32 cellular contexts compared by ENCODE assay signal in genomic region chr19:11201791-11202190, GRCh38. TPM values are rescaled to one million over a fixed set of nuclear protein-coding genes. Genes with fewer than 3 reads are reported as not detected.
DNase-seq lines count a peak whose midpoint lies in the region; ATAC-seq, FAIRE-seq and TF ChIP-seq lines count a peak whose summit lies in the region.
"Had no signal": no experiment of that assay in that cellular context is flagged by ENCODE, and none has a peak within 500 bp of the region (broad histone marks: within the 10 kb centered on the region; RNA-seq: fewer than 3 reads in every experiment).

No MANE protein-coding gene starts in this region.

- H3K36me3 ChIP-seq in endothelial cell of umbilical vein (ENCODE audit: control insufficient read depth in 2 of 2, extremely low read depth in 1 of 2, insufficient read depth in 2 of 2, low read length in 2 of 2) (peaks cover 5 to 33% of the 10 kb centered on the region in 2 experiments), muscle layer of colon (ENCODE audit: insufficient read depth, low read length) (peaks cover 12% of the 10 kb centered on the region), thymus (ENCODE audit: control insufficient read depth, insufficient read depth) (no peaks in the 10 kb centered on the region)

- TF ChIP-seq CTCF in RWPE1 (conservative IDR thresholded peaks at IDR 0.05; ENCODE audit: low read depth) (no peak), endothelial cell of umbilical vein (IDR thresholded peaks at IDR 0.05; ENCODE audit: extremely low read depth in 1 of 2, insufficient read depth in 1 of 2, low read depth in 1 of 2, low read length in 2 of 2) (no peak)

- dilution Hi-C loops in endothelial cell of umbilical vein (cut with MboI; ENCODE audit: extremely low pct_ligation_motif_present, low sequenced_read_pairs) = no loop called here

- no peaks in the 10 kb centered on the region for H3K9me3 ChIP-seq in endothelial cell of umbilical vein (replicated peaks; ENCODE audit: control insufficient read depth, insufficient read depth, low read length)
- H3K9me3 ChIP-seq in muscle layer of colon (ENCODE audit: low read length) = no peaks in the 10 kb centered on the region
- H3K9me3 ChIP-seq in thymus (ENCODE audit: control insufficient read depth) = no peaks in the 10 kb centered on the region
- H3K9me3 ChIP-seq: lower lobe of right lung had no signal

- H3K9ac ChIP-seq in endothelial cell of umbilical vein (replicated peaks; ENCODE audit: extremely low read depth, insufficient read depth, low read length) (no peak overlapping the region), muscle layer of colon (ENCODE audit: low read length) (no peak overlapping the region)

- peaks cover 9% of the 10 kb centered on the region for H3K4me1 ChIP-seq in endothelial cell of umbilical vein (ENCODE audit: control insufficient read depth, extremely low read depth, insufficient read depth, low read length)
- peaks cover 41% of the 10 kb centered on the region for H3K4me1 ChIP-seq in muscle layer of colon (ENCODE audit: insufficient read depth, low read length)
- H3K4me1 ChIP-seq in thymus (ENCODE audit: control insufficient read depth, insufficient read depth, low read length) = peaks cover 3% of the 10 kb centered on the region

- H3K27me3 ChIP-seq in endothelial cell of umbilical vein (ENCODE audit: control insufficient read depth in 2 of 2, insufficient read depth in 2 of 2, low read length in 2 of 2) (no peaks in the 10 kb centered on the region), muscle layer of colon (ENCODE audit: control insufficient read depth in 1 of 2, insufficient read depth in 2 of 2, low read length in 2 of 2) (no peaks in the 10 kb centered on the region), thymus (ENCODE audit: control insufficient read depth, insufficient read depth) (peaks cover 3% of the 10 kb centered on the region)

- H3K27ac ChIP-seq in RWPE1 (peak overlapping the region; percentile 84), endothelial cell of umbilical vein (ENCODE audit: insufficient read depth, low read depth, low read length) (no peak overlapping the region), muscle layer of colon (ENCODE audit: low read depth, low read length) (peak overlapping the region; percentile 89), thymus (ENCODE audit: low read depth) (peak overlapping the region; percentile 61)
- H3K27ac ChIP-seq: PC-9 had no signal

- H3K4me3 ChIP-seq in endothelial cell of umbilical vein (replicated peaks in 1 of 3; ENCODE audit: insufficient read depth in 1 of 3, low read depth in 1 of 3, low read length in 3 of 3) = no peak overlapping the region
- no peak overlapping the region for H3K4me3 ChIP-seq in muscle layer of colon (ENCODE audit: low read depth in 1 of 2, low read length in 2 of 2)
- H3K4me3 ChIP-seq in thymus (ENCODE audit: low read length) = no peak overlapping the region
- H3K4me3 ChIP-seq: lower lobe of right lung, PC-9 had no signal

- peaks cover 5% of the 10 kb centered on the region for H3K79me2 ChIP-seq in endothelial cell of umbilical vein (ENCODE audit: control insufficient read depth, insufficient read depth, low read length)

- TSS peak; percentile 18 for BruUV-seq in endothelial cell of umbilical vein (replicated peaks; lab: Mats Ljungman, UMichigan)

- WGBS in thymus = 91% methylated on average over 24 of the region's 24 CpGs

- no peaks in the 10 kb centered on the region for H3K9me1 ChIP-seq in endothelial cell of umbilical vein (replicated peaks; ENCODE audit: control insufficient read depth, extremely low read depth, insufficient read depth, low read length)

- no peak overlapping the region for H3K4me2 ChIP-seq in endothelial cell of umbilical vein (ENCODE audit: insufficient read depth, low read length)
- H3K4me2 ChIP-seq: PC-9 had no signal

- FAIRE-seq in endothelial cell of umbilical vein (lab: Jason Lieb, UNC) (no peak), RCC 7860 (lab: Jason Lieb, UNC) (no peak)
- FAIRE-seq: bronchial epithelial cell, small intestine had no signal

- ATAC-seq in HG02678 (IDR thresholded peaks at IDR 0.05; ENCODE audit: unreplicated experiment) = no peak
- ATAC-seq: activated naive CD4-positive, alpha-beta T cell treated with anti-CD3 and anti-CD28 coated beads, Interleukin-2, amount 50 U/mL, for 72 hours; lower lobe of right lung; naive thymus-derived CD8-positive, alpha-beta T cell had no signal

- TF ChIP-seq POLR2A in endothelial cell of umbilical vein (IDR thresholded peaks at IDR 0.05; ENCODE audit: low read depth, low read length) = no peak

- POLR2A ChIA-PET in RWPE1 (lab: Yijun Ruan, JAX; ENCODE audit: low non-redundant PET) (no interaction called here), endothelial cell of umbilical vein (lab: Charles Lee) (no interaction called here)

- no peaks in the 10 kb centered on the region for H4K20me1 ChIP-seq in endothelial cell of umbilical vein (replicated peaks; ENCODE audit: control insufficient read depth, extremely low read depth, insufficient read depth, low read length)

- DNase-seq in RWPE1 (ENCODE audit: low spot score) (no peak), endothelial cell of umbilical vein (ENCODE audit: low read depth, low spot score) (no peak), RCC 7860 (ENCODE audit: low spot score) (no peak), DMS 273 treated with DMSO at 0.1 percent for 48 hours (lab: John Stamatoyannopoulos, UW) (no peak), posterior cingulate gyrus (no peak)
- DNase-seq: activated CD4-positive, alpha-beta memory T cell treated with anti-CD3 and anti-CD28 coated beads, Interleukin-2, amount 10 ng/mL, durations not matched to agents 7 days and 5 days; activated CD4-positive, CD25-positive, alpha-beta regulatory T cell treated with anti-CD3 and anti-CD28 coated beads, Interleukin-2, amount 50 U/mL, for 72 hours; amygdala; CD8-positive, alpha-beta memory T cell; H7; Karpas-422; lower lobe of right lung; naive thymus-derived CD8-positive, alpha-beta T cell; NCI-H1436; NCI-H2081 treated with DMSO at 0.1 percent for 48 hours; NCI-H2227 treated with DMSO at 0.1 percent for 48 hours; NCI-H526 treated with DMSO at 0.1 percent for 48 hours; PC-9; retina; SHP77 treated with DMSO at 0.1 percent for 48 hours; small intestine; stimulated activated naive CD4-positive, alpha-beta T cell treated with Interleukin-2 at 50 U/mL for 16 hours; trophoblast cell had no signal

- intact Hi-C loops in endothelial cell of umbilical vein (cut with micrococcal nuclease) (loop anchor here (5.0 kb wide), 1 partner anchor 264 kb away; no protein-coding TSS in a partner anchor), posterior cingulate gyrus (cut with DNase I) (no loop called here)

- no peak overlapping the region for H2AFZ ChIP-seq in endothelial cell of umbilical vein (ENCODE audit: low read depth, low read length)
- H2AFZ ChIP-seq: PC-9 had no signal

- CTCF ChIA-PET in RWPE1 (lab: Yijun Ruan, JAX) (no interaction called here), endothelial cell of umbilical vein (lab: Charles Lee) (interaction anchor here (0.8 to 7.6 kb wide), 2 partner anchors 76 to 166 kb away, joined by 3 to 116 read pairs; no protein-coding TSS in a partner anchor)

TF ChIP-seq in endothelial cell of umbilical vein, 7 proteins besides CTCF, POLR2A, EP300 and RAD21:
- TF ChIP-seq MYC (IDR thresholded peaks at IDR 0.05; ENCODE audit: low read depth, low read length) (no peak), EZH2 (IDR thresholded peaks at IDR 0.05; ENCODE audit: borderline replicate concordance, low read depth, low read length, severe bottlenecking) (no peak), MAX (IDR thresholded peaks at IDR 0.05; ENCODE audit: insufficient read depth, insufficient read length) (no peak), POLR2AphosphoS5 (IDR thresholded peaks at IDR 0.05; ENCODE audit: insufficient read depth, low read depth, low read length) (no peak), GATA2 (IDR thresholded peaks at IDR 0.05; ENCODE audit: insufficient read depth, insufficient read length, low read depth, low read length) (no peak), JUN (IDR thresholded peaks at IDR 0.05; ENCODE audit: borderline replicate concordance, insufficient read depth, insufficient read length, low read depth) (no peak), FOS (IDR thresholded peaks at IDR 0.05; ENCODE audit: borderline replicate concordance, insufficient read depth, low read length) (no peak)

RNA-seq across cellular contexts. Expression of gene KANK2, which starts 4.4 kb away (rescaled TPM):
- 77.9 and 78.0 TPM in 2 replicates for total RNA-seq in endothelial cell of umbilical vein
- polyA plus RNA-seq in endothelial cell of umbilical vein (41.7 and 48.1 TPM in 2 replicates), thymus (18.3 TPM)
- 37.0 and 37.1 TPM in 2 replicates for polyA plus RNA-seq in endothelial cell of umbilical vein (2011; cell fraction: cytosol; rRNA removed)
- 101 and 115 TPM in 2 replicates for polyA plus RNA-seq in endothelial cell of umbilical vein (2011; cell fraction: nucleus; rRNA removed)
- polyA plus RNA-seq in endothelial cell of umbilical vein (2012) = 49.4 and 55.2 TPM in 2 replicates
- 75.6 and 93.5 TPM in 2 replicates for polyA minus RNA-seq in endothelial cell of umbilical vein
- 60.2 TPM for polyA minus RNA-seq in endothelial cell of umbilical vein (2011; cell fraction: cytosol; rRNA and poly(A)+ RNA removed)
- 52.0 and 75.1 TPM in 2 replicates for polyA minus RNA-seq in endothelial cell of umbilical vein (2011; cell fraction: nucleus; rRNA and poly(A)+ RNA removed)
- polyA plus RNA-seq: naive thymus-derived CD8-positive, alpha-beta T cell had no signal

RNA-seq across cellular contexts. Expression of gene ANGPTL8, which starts 37.6 kb away (rescaled TPM):
- not detected in 2 replicates for total RNA-seq in endothelial cell of umbilical vein
- polyA plus RNA-seq in endothelial cell of umbilical vein = not detected in 2 replicates
- not detected in 2 replicates for polyA plus RNA-seq in endothelial cell of umbilical vein (2011; cell fraction: cytosol; rRNA removed)
- polyA plus RNA-seq in endothelial cell of umbilical vein (2011; cell fraction: nucleus; rRNA removed) = not detected in 2 replicates
- polyA plus RNA-seq in endothelial cell of umbilical vein (2012) = not detected in 2 replicates
- not detected in 2 replicates for polyA minus RNA-seq in endothelial cell of umbilical vein
- polyA minus RNA-seq in endothelial cell of umbilical vein (2011; cell fraction: cytosol; rRNA and poly(A)+ RNA removed) = not detected
- not detected in 2 replicates for polyA minus RNA-seq in endothelial cell of umbilical vein (2011; cell fraction: nucleus; rRNA and poly(A)+ RNA removed)
- polyA plus RNA-seq in thymus = 0.16 TPM
- total RNA-seq: activated CD4-positive, alpha-beta memory T cell treated with anti-CD3 and anti-CD28 coated beads, Interleukin-2, amount 10 ng/mL, durations not matched to agents 7 days and 5 days; activated naive CD4-positive, alpha-beta T cell treated with anti-CD3 and anti-CD28 coated beads, Interleukin-2, amount 50 U/mL, for 72 hours; activated T-helper 2 cell treated with anti-CD3 and anti-CD28 coated beads, Interferon-gamma antibody, Interleukin-2, Interleukin-4, amounts not matched to agents 10 μg/mL and 5 μg/mL and 100 μg/mL, durations not matched to agents 14 hours and 24 hours and 36 hours; bronchial epithelial cell; CD8-positive, alpha-beta memory T cell; glomerular endothelial cell; H7; lower lobe of right lung; naive thymus-derived CD8-positive, alpha-beta T cell; PC-9 had no signal
- polyA plus RNA-seq: AG04450; BJ; CD8-positive, alpha-beta memory T cell; naive thymus-derived CD8-positive, alpha-beta T cell had no signal

RNA-seq across cellular contexts. Expression of gene SPC24, which starts 46.2 kb away (rescaled TPM):
- total RNA-seq in endothelial cell of umbilical vein = 68.5 and 70.0 TPM in 2 replicates
- 17.2 and 19.8 TPM in 2 replicates for polyA plus RNA-seq in endothelial cell of umbilical vein
- polyA plus RNA-seq in endothelial cell of umbilical vein (2011; cell fraction: cytosol; rRNA removed) = 21.3 and 22.1 TPM in 2 replicates
- polyA plus RNA-seq in endothelial cell of umbilical vein (2011; cell fraction: nucleus; rRNA removed) = 24.9 and 33.2 TPM in 2 replicates
- polyA plus RNA-seq in endothelial cell of umbilical vein (2012) = 13.1 and 17.4 TPM in 2 replicates
- polyA minus RNA-seq in endothelial cell of umbilical vein = 54.8 and 79.1 TPM in 2 replicates
- 78.2 TPM for polyA minus RNA-seq in endothelial cell of umbilical vein (2011; cell fraction: cytosol; rRNA and poly(A)+ RNA removed)
- 10.7 and 12.5 TPM in 2 replicates for polyA minus RNA-seq in endothelial cell of umbilical vein (2011; cell fraction: nucleus; rRNA and poly(A)+ RNA removed)
- 4.0 TPM for polyA plus RNA-seq in thymus
- polyA plus RNA-seq: CD8-positive, alpha-beta memory T cell had no signal
